In genomic region chr14:50230601-50231474, GRCh38 we compare ENCODE assay signal across 8 cellular contexts. TPM values are rescaled to one million over a fixed set of nuclear protein-coding genes. Genes with fewer than 3 reads are reported as not detected.
DNase-seq lines count a peak whose midpoint lies in the region; ATAC-seq and TF ChIP-seq lines count a peak whose summit lies in the region.

No MANE protein-coding gene starts in this region.

- H3K9me3 Mint-ChIP-seq in activated T-helper 2 cell treated with anti-CD3 and anti-CD28 coated beads, Interferon-gamma antibody, Interleukin-2, Interleukin-4, amounts not matched to agents 10 μg/mL and 5 μg/mL and 100 μg/mL, durations not matched to agents 14 hours and 24 hours and 36 hours, result peaks cover 19% of the 10 kb centered on the region
- H3K9me3 Mint-ChIP-seq in naive thymus-derived CD8-positive, alpha-beta T cell, result peaks cover 0 to 3% (median 0%) of the 10 kb centered on the region in 9 donors

- H3K27ac ChIP-seq in OCI-LY3 (ENCODE audit: low read length) (peak overlapping the region; percentile 75), thoracic aorta (peak overlapping the region; percentile 96 to 97)

- no peaks in the 10 kb centered on the region; the same call in 1 of the 2 replicates for H3K36me3 ChIP-seq in BJ (ENCODE audit: control insufficient read depth, insufficient read depth, low read length)
- peaks cover 12% of the 10 kb centered on the region for H3K36me3 ChIP-seq in OCI-LY3 (replicated peaks; ENCODE audit: low read depth, low read length)
- no peaks in the 10 kb centered on the region for H3K36me3 ChIP-seq in thoracic aorta

- TF ChIP-seq CTCF in BJ (IDR thresholded peaks at IDR 0.05; ENCODE audit: insufficient read depth, low read depth, low read length) (no peak), OCI-LY3 (IDR thresholded peaks at IDR 0.05; ENCODE audit: low read depth, low read length) (no peak), fibroblast of mammary gland (conservative IDR thresholded peaks at IDR 0.05; ENCODE audit: control insufficient read depth, insufficient read depth, low read depth, low read length) (no peak), thoracic aorta (IDR thresholded peaks at IDR 0.05) (no peak)

- intact Hi-C loops in activated T-helper 2 cell treated with anti-CD3 and anti-CD28 coated beads, Interferon-gamma antibody, Interleukin-2, Interleukin-4, amounts not matched to agents 10 μg/mL and 5 μg/mL and 100 μg/mL, durations not matched to agents 14 hours and 24 hours and 36 hours (cut with micrococcal nuclease), result loop anchor here (1.0 to 5.0 kb wide), 10 partner anchors 115 to 1616 kb away; partner anchors contain the start of genes KLHDC2, MGAT2, RPL36AL and RPS29

- H3K36me3 Mint-ChIP-seq in activated T-helper 2 cell treated with anti-CD3 and anti-CD28 coated beads, Interferon-gamma antibody, Interleukin-2, Interleukin-4, amounts not matched to agents 10 μg/mL and 5 μg/mL and 100 μg/mL, durations not matched to agents 14 hours and 24 hours and 36 hours (ENCODE audit: low read depth), result peaks cover 24% of the 10 kb centered on the region
- H3K36me3 Mint-ChIP-seq in naive thymus-derived CD8-positive, alpha-beta T cell, result peaks cover 0 to 2% (median 0%) of the 10 kb centered on the region in 3 donors

- peak overlapping the region; percentile 92 for H3K4me3 Mint-ChIP-seq in activated T-helper 2 cell treated with anti-CD3 and anti-CD28 coated beads, Interferon-gamma antibody, Interleukin-2, Interleukin-4, amounts not matched to agents 10 μg/mL and 5 μg/mL and 100 μg/mL, durations not matched to agents 14 hours and 24 hours and 36 hours (ENCODE audit: low read depth)
- H3K4me3 Mint-ChIP-seq in naive thymus-derived CD8-positive, alpha-beta T cell, result peak overlapping the region; percentile 82 to 96 (median 90)

- POLR2A ChIA-PET in BJ (lab: Charles Lee), result no interaction called here
- POLR2A ChIA-PET in naive thymus-derived CD8-positive, alpha-beta T cell (lab: Charles Lee), result interaction anchor here (0.7 to 1.5 kb wide), 7 partner anchors 81 to 610 kb away, joined by 3 to 9 read pairs (median 4); partner anchors contain the start of genes DMAC2L, L2HGDH, MGAT2 and VCPKMT

- peak overlapping the region; percentile 88 for H3K9ac ChIP-seq in OCI-LY3 (ENCODE audit: low read length)

- H3K27ac Mint-ChIP-seq in activated T-helper 2 cell treated with anti-CD3 and anti-CD28 coated beads, Interferon-gamma antibody, Interleukin-2, Interleukin-4, amounts not matched to agents 10 μg/mL and 5 μg/mL and 100 μg/mL, durations not matched to agents 14 hours and 24 hours and 36 hours, result peak overlapping the region; percentile 88
- peak overlapping the region; percentile 73 to 96 (median 94) for H3K27ac Mint-ChIP-seq in naive thymus-derived CD8-positive, alpha-beta T cell

- peaks cover 17% of the 10 kb centered on the region for H3K4me1 ChIP-seq in OCI-LY3 (ENCODE audit: low read length)
- peaks cover 36 to 61% of the 10 kb centered on the region in 2 donors for H3K4me1 ChIP-seq in thoracic aorta (ENCODE audit: control insufficient read depth in 1 of 2, low read depth in 2 of 2)

- peaks cover 21% of the 10 kb centered on the region for H4K20me1 ChIP-seq in OCI-LY3 (ENCODE audit: insufficient read depth, low read length)

- DNase-seq in BJ (ENCODE audit: low read depth) (no peak), fibroblast of mammary gland (ENCODE audit: low read depth) (peak; percentile 47), thoracic aorta (ENCODE audit: low spot score) (no peak)
- peak; percentile 40 for DNase-seq in activated T-helper 2 cell treated with anti-CD3 and anti-CD28 coated beads, Interferon-gamma antibody, Interleukin-2, Interleukin-4, amounts not matched to agents 10 μg/mL and 5 μg/mL and 100 μg/mL, durations not matched to agents 14 hours and 24 hours and 36 hours (ENCODE audit: low spot score)
- DNase-seq in naive thymus-derived CD8-positive, alpha-beta T cell, result peak; percentile 13 to 70 (median 42)

- ATAC-seq in GM19035 (IDR thresholded peaks at IDR 0.05; ENCODE audit: unreplicated experiment), result peak; percentile 38
- ATAC-seq in HG03280 (IDR thresholded peaks at IDR 0.05; ENCODE audit: unreplicated experiment), result peak; percentile 36
- ATAC-seq in naive thymus-derived CD8-positive, alpha-beta T cell, result peak; percentile 17 to 37
- ATAC-seq in thoracic aorta (ENCODE audit: insufficient number of reproducible peaks, low FRiP score, low read depth), result peak; percentile 26

- H3K27me3 ChIP-seq in BJ (ENCODE audit: control insufficient read depth, insufficient read depth, low read length) (no peaks in the 10 kb centered on the region), OCI-LY3 (ENCODE audit: low read depth, low read length) (no peaks in the 10 kb centered on the region), thoracic aorta (replicated peaks; ENCODE audit: insufficient read depth) (no peaks in the 10 kb centered on the region)

- peak overlapping the region; percentile 88 for H3K4me3 ChIP-seq in BJ (ENCODE audit: low read depth, low read length)
- H3K4me3 ChIP-seq in OCI-LY3 (ENCODE audit: low read length), result peak overlapping the region; percentile 98
- peak overlapping the region; percentile 64 for H3K4me3 ChIP-seq in fibroblast of mammary gland (ENCODE audit: control insufficient read depth, low read depth, low read length)
- H3K4me3 ChIP-seq in thoracic aorta, result peak overlapping the region; percentile 82

- peaks cover 44% of the 10 kb centered on the region for H3K4me1 Mint-ChIP-seq in activated T-helper 2 cell treated with anti-CD3 and anti-CD28 coated beads, Interferon-gamma antibody, Interleukin-2, Interleukin-4, amounts not matched to agents 10 μg/mL and 5 μg/mL and 100 μg/mL, durations not matched to agents 14 hours and 24 hours and 36 hours (ENCODE audit: low read depth)
- peaks cover 16 to 55% (median 40%) of the 10 kb centered on the region in 4 donors for H3K4me1 Mint-ChIP-seq in naive thymus-derived CD8-positive, alpha-beta T cell

- peak overlapping the region; percentile 85 for H3K4me2 ChIP-seq in OCI-LY3 (ENCODE audit: low read length)

- H3K9me3 ChIP-seq in OCI-LY3 (ENCODE audit: insufficient read depth, low read length) (no peaks in the 10 kb centered on the region), thoracic aorta (no peaks in the 10 kb centered on the region)

- peaks cover 4% of the 10 kb centered on the region for H3K27me3 Mint-ChIP-seq in activated T-helper 2 cell treated with anti-CD3 and anti-CD28 coated beads, Interferon-gamma antibody, Interleukin-2, Interleukin-4, amounts not matched to agents 10 μg/mL and 5 μg/mL and 100 μg/mL, durations not matched to agents 14 hours and 24 hours and 36 hours (ENCODE audit: low read depth)
- no peaks in the 10 kb centered on the region for H3K27me3 Mint-ChIP-seq in naive thymus-derived CD8-positive, alpha-beta T cell

- peak overlapping the region; percentile 82 for H2AFZ ChIP-seq in OCI-LY3 (ENCODE audit: low read depth, low read length)

- peaks cover 41% of the 10 kb centered on the region for H3K79me2 ChIP-seq in OCI-LY3 (ENCODE audit: low read length)

- CTCF ChIA-PET in BJ (lab: Yijun Ruan, JAX), result interaction anchor here (0.7 to 1.1 kb wide), 2 partner anchors 116 to 378 kb away, joined by 4 to 5 read pairs; partner anchors contain the start of gene NEMF

RNA-seq across cellular contexts. Expression of gene SOS2, which starts 0.5 kb away (rescaled TPM):
- 6.4 and 10.0 TPM in 2 replicates for polyA plus RNA-seq in BJ (2011; rRNA removed)
- polyA minus RNA-seq in BJ (2011; rRNA and poly(A)+ RNA removed), result 10.0 and 11.7 TPM in 2 replicates
- total RNA-seq in activated T-helper 2 cell treated with anti-CD3 and anti-CD28 coated beads, Interferon-gamma antibody, Interleukin-2, Interleukin-4, amounts not matched to agents 10 μg/mL and 5 μg/mL and 100 μg/mL, durations not matched to agents 14 hours and 24 hours and 36 hours, result 17.0 and 20.7 TPM in 2 replicates
- total RNA-seq in naive thymus-derived CD8-positive, alpha-beta T cell, result 10 to 100 TPM; 48.6 to 51.6 TPM
- polyA plus RNA-seq in naive thymus-derived CD8-positive, alpha-beta T cell, result 10 to 100 TPM in 2 of 3 donors, 1 to 10 TPM in 1; 6.0 to 15.0 (median 13.4) TPM
- 10 to 100 TPM; 38.7 to 40.2 TPM for total RNA-seq in thoracic aorta

Comparison
In these comparisons a context has a peak if more than half of its experiments do, and no peak if none do; other contexts are left out.
1. DNase-seq: peak in activated T-helper 2 cell treated with anti-CD3 and anti-CD28 coated beads, Interferon-gamma antibody, Interleukin-2, Interleukin-4, amounts not matched to agents 10 μg/mL and 5 μg/mL and 100 μg/mL, durations not matched to agents 14 hours and 24 hours and 36 hours (single experiment), fibroblast of mammary gland (single experiment) and naive thymus-derived CD8-positive, alpha-beta T cell (10 of 10); none in BJ (single experiment) and thoracic aorta (single experiment).
2. Peak in every context shown above with its lines, with median percentiles within 50 percentile points of each other: H3K4me3 ChIP-seq and ATAC-seq.